In the genomic region with DNA sequence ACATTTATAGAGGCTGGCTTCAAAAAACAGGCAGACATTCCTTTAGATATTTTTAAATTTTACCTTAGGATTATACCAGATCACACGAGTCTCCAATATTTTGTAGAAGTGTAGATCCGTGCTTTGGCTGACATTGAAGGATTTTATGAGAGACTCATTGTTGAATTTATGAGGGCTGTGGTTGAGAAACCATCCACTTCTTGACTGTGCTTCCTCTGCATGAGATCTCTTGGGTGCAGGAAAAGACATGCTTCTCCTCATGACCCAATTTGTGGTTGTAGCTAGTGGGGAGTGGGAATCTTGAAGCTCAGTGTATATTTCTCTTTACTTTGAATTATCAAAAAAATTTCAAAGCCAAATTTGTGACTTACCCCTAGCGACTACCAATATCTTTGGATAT, we compare ENCODE assay signal across 14 cellular contexts. TPM values are rescaled to one million over a fixed set of nuclear protein-coding genes. Genes with fewer than 3 reads are reported as not detected.
A peak's percentile ranks its signal among the peaks of the same experiment; 100 is the strongest.
DNase-seq lines count a peak whose midpoint lies in the region; ATAC-seq and TF ChIP-seq lines count a peak whose summit lies in the region.
"Had no signal": no experiment of that assay in that cellular context is flagged by ENCODE, and none has a peak within 500 bp of the region (broad histone marks: within the 10 kb centered on the region; RNA-seq: fewer than 3 reads in every experiment).

No MANE protein-coding gene starts in this region.

- intact Hi-C loops in vagina (cut with DNase I): no loop called here

- no peak overlapping the region for H3K4me3 Mint-ChIP-seq in stimulated activated effector memory CD8-positive, alpha-beta T cell treated with anti-CD3 and anti-CD28 coated beads, Interleukin-12 subunit alpha, Interleukin-12 subunit beta, amount 100 ng/mL, for 72 hours
- H3K4me3 Mint-ChIP-seq: CD4-positive, CD25-positive, alpha-beta regulatory T cell had no signal

- H3K27me3 ChIP-seq in vagina: no peaks in the 10 kb centered on the region
- H3K27me3 ChIP-seq: BLaER1 treated with 17β-estradiol and CSF1 and Interleukin-3, amounts not matched to agents 10 nM and 100 nM had no signal

- TF ChIP-seq CTCF in HEK293 (tag by site-specific recombination; IDR thresholded peaks at IDR 0.05) (no peak), NB4 (IDR thresholded peaks at IDR 0.05; ENCODE audit: low read depth, low read length) (no peak), vagina (IDR thresholded peaks at IDR 0.05) (no peak)

- DNase-seq in DMS79 treated with DMSO at 0.1 percent for 48 hours (lab: John Stamatoyannopoulos, UW): peak; percentile 71
- peak; percentile 22 for DNase-seq in NB4 (ENCODE audit: low read depth)
- DNase-seq in foreskin melanocyte: peak; percentile 5
- DNase-seq in T1000 (lab: John Stamatoyannopoulos, UW): no peak
- no peak for DNase-seq in stimulated activated effector memory CD8-positive, alpha-beta T cell treated with anti-CD3 and anti-CD28 coated beads, Interleukin-12 subunit alpha, Interleukin-12 subunit beta, amount 100 ng/mL, for 72 hours (ENCODE audit: low spot score in 2 of 2)
- DNase-seq in vagina (ENCODE audit: extremely low spot score in 2 of 2): no peak
- DNase-seq: ACHN; CD4-positive, CD25-positive, alpha-beta regulatory T cell; GDM1 had no signal

- no peak overlapping the region for H3K4me3 ChIP-seq in HEK293 (ENCODE audit: low read depth, low read length)
- no peak overlapping the region for H3K4me3 ChIP-seq in NB4 (ENCODE audit: low read depth, low read length)
- no peak overlapping the region for H3K4me3 ChIP-seq in vagina
- H3K4me3 ChIP-seq: BLaER1 treated with 17β-estradiol and CSF1 and Interleukin-3, amounts not matched to agents 10 nM and 100 nM; GM23248 had no signal

- peaks cover 2% of the 10 kb centered on the region for H3K9me3 Mint-ChIP-seq in stimulated activated effector memory CD8-positive, alpha-beta T cell treated with anti-CD3 and anti-CD28 coated beads, Interleukin-12 subunit alpha, Interleukin-12 subunit beta, amount 100 ng/mL, for 72 hours

- POLR2A ChIA-PET in HEK293 (lab: Yijun Ruan, JAX): no interaction called here

- H3K9me3 ChIP-seq in HEK293 (ENCODE audit: control insufficient read depth, insufficient read depth, low read depth, low read length) (peaks cover 2% of the 10 kb centered on the region; the same call in 1 of the 2 replicates), vagina (no peaks in the 10 kb centered on the region)

- H3K36me3 Mint-ChIP-seq in stimulated activated effector memory CD8-positive, alpha-beta T cell treated with anti-CD3 and anti-CD28 coated beads, Interleukin-12 subunit alpha, Interleukin-12 subunit beta, amount 100 ng/mL, for 72 hours: no peaks in the 10 kb centered on the region
- H3K36me3 Mint-ChIP-seq: CD4-positive, CD25-positive, alpha-beta regulatory T cell had no signal

- H3K4me1 ChIP-seq in HEK293 (ENCODE audit: control insufficient read depth, insufficient read depth, low read length) (no peaks in the 10 kb centered on the region), vagina (no peaks in the 10 kb centered on the region)

- CTCF ChIA-PET in HEK293 (lab: Yijun Ruan, JAX): no interaction called here

- H3K36me3 ChIP-seq in HEK293 (ENCODE audit: control insufficient read depth in 2 of 2, insufficient read depth in 1 of 2, low read length in 2 of 2) (no peaks in the 10 kb centered on the region), vagina (no peaks in the 10 kb centered on the region)
- H3K36me3 ChIP-seq: BLaER1 treated with 17β-estradiol and CSF1 and Interleukin-3, amounts not matched to agents 10 nM and 100 nM had no signal

- no peaks in the 10 kb centered on the region for H3K4me1 Mint-ChIP-seq in stimulated activated effector memory CD8-positive, alpha-beta T cell treated with anti-CD3 and anti-CD28 coated beads, Interleukin-12 subunit alpha, Interleukin-12 subunit beta, amount 100 ng/mL, for 72 hours
- H3K4me1 Mint-ChIP-seq: CD4-positive, CD25-positive, alpha-beta regulatory T cell had no signal

- ATAC-seq in HG03432 (IDR thresholded peaks at IDR 0.05; ENCODE audit: unreplicated experiment): no peak
- no peak for ATAC-seq in stimulated activated effector memory CD8-positive, alpha-beta T cell treated with anti-CD3 and anti-CD28 coated beads, Interleukin-12 subunit alpha, Interleukin-12 subunit beta, amount 100 ng/mL, for 72 hours

- no peak overlapping the region for H3K27ac Mint-ChIP-seq in stimulated activated effector memory CD8-positive, alpha-beta T cell treated with anti-CD3 and anti-CD28 coated beads, Interleukin-12 subunit alpha, Interleukin-12 subunit beta, amount 100 ng/mL, for 72 hours
- H3K27ac Mint-ChIP-seq: CD4-positive, CD25-positive, alpha-beta regulatory T cell had no signal

- H3K27ac ChIP-seq in HEK293 (ENCODE audit: extremely low read depth, low read depth, low read length): no peak overlapping the region
- no peak overlapping the region for H3K27ac ChIP-seq in vagina
- H3K27ac ChIP-seq: BLaER1 treated with 17β-estradiol and CSF1 and Interleukin-3, amounts not matched to agents 10 nM and 100 nM; GM23248 had no signal

- TF ChIP-seq POLR2A in NB4 (IDR thresholded peaks at IDR 0.05; ENCODE audit: extremely low read depth, insufficient read length) (no peak), vagina (IDR thresholded peaks at IDR 0.05) (no peak)

TF ChIP-seq in HEK293, 187 proteins besides CTCF, POLR2A, EP300 and RAD21:
- TF ChIP-seq ZNF514 (tag by site-specific recombination; IDR thresholded peaks at IDR 0.05) (no peak), WT1 (tag by site-specific recombination; IDR thresholded peaks at IDR 0.05) (no peak), ZNF558 (tag by site-specific recombination; IDR thresholded peaks at IDR 0.05) (no peak), ZBTB44 (tag by site-specific recombination; IDR thresholded peaks at IDR 0.05) (peak; percentile 57; the same call in 1 of the 2 replicates), ZNF76 (tag by site-specific recombination; IDR thresholded peaks at IDR 0.05; ENCODE audit: borderline replicate concordance, low read depth) (no peak), ZNF292 (tag by site-specific recombination; IDR thresholded peaks at IDR 0.05; ENCODE audit: borderline replicate concordance, low read depth) (no peak), MZF1 (tag by site-specific recombination; IDR thresholded peaks at IDR 0.05; ENCODE audit: borderline replicate concordance) (peak; percentile 17; the same call in 1 of the 2 replicates)
- TF ChIP-seq, protein P1, sequence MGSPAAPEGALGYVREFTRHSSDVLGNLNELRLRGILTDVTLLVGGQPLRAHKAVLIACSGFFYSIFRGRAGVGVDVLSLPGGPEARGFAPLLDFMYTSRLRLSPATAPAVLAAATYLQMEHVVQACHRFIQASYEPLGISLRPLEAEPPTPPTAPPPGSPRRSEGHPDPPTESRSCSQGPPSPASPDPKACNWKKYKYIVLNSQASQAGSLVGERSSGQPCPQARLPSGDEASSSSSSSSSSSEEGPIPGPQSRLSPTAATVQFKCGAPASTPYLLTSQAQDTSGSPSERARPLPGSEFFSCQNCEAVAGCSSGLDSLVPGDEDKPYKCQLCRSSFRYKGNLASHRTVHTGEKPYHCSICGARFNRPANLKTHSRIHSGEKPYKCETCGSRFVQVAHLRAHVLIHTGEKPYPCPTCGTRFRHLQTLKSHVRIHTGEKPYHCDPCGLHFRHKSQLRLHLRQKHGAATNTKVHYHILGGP (tag by site-specific recombination; IDR thresholded peaks at IDR 0.05): no peak

RNA-seq across cellular contexts. Expression of gene NKX2-8, which starts 36.7 kb away (rescaled TPM):
- not detected for total RNA-seq in vagina
- total RNA-seq: A172; CD4-positive, CD25-positive, alpha-beta regulatory T cell; GM23248 had no signal

RNA-seq across cellular contexts. Expression of gene PAX9, which starts 42.5 kb away (rescaled TPM):
- 1.5 TPM for total RNA-seq in vagina
- total RNA-seq: A172, GM23248 had no signal

Comparison
In these comparisons a context has a peak if more than half of its experiments do, and no peak if none do; other contexts are left out.
1. DNase-seq: peak in DMS79 treated with DMSO at 0.1 percent for 48 hours (single experiment), NB4 (single experiment) and foreskin melanocyte (single experiment); none in T1000 (single experiment), stimulated activated effector memory CD8-positive, alpha-beta T cell treated with anti-CD3 and anti-CD28 coated beads, Interleukin-12 subunit alpha, Interleukin-12 subunit beta, amount 100 ng/mL, for 72 hours (0 of 2) and vagina (0 of 2).